Comparison of ENCODE assay signal across 23 cellular contexts in the genomic region with DNA sequence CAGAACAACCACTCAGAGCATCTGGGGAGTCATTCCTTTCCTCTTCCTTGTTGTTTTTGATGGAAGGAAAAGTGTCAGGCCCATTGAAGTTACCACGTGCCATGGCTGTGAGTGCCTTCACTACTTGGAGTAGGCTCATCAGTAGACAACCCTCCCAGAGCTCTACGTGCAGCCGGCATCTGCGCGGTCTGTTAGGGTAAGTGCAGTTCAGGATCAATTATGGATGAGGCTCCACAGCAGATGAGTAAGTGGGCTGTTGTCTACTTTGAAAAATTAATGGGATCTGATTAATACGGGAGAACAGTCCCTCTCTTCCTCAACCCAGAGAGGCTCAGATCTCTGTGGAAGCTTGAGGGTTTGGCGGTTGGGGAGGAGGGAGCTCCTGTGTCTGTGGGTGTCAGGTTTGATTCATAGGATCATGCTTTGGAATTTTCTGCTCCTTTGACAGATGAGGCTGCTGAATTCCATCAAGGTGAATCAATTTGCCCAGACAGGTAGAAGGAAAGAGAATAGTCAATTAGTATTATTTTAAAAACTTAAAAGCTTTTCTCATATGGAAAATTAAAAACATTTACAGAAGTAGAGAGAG.
DNase-seq lines count a peak whose midpoint lies in the region; ATAC-seq, FAIRE-seq and TF ChIP-seq lines count a peak whose summit lies in the region.
"Had no signal": no experiment of that assay in that cellular context is flagged by ENCODE, and none has a peak within 500 bp of the region (broad histone marks: within the 10 kb centered on the region; RNA-seq: fewer than 3 reads in every experiment).

No MANE protein-coding gene starts in this region.

- H3K4me3 Mint-ChIP-seq in activated CD8-positive, alpha-beta memory T cell treated with anti-CD3 and anti-CD28 coated beads, Interleukin-2, amount 10 ng/mL, durations not matched to agents 7 days and 5 days: no peak overlapping the region
- H3K4me3 Mint-ChIP-seq: CD4-positive, CD25-positive, alpha-beta regulatory T cell; HFFc6 had no signal

- no peak for TF ChIP-seq CTCF in RWPE2 (IDR thresholded peaks at IDR 0.05; ENCODE audit: poor library complexity, severe bottlenecking)

- H3K27ac ChIP-seq in RWPE2 (ENCODE audit: poor library complexity, severe bottlenecking): peak overlapping the region; percentile 83
- H3K27ac ChIP-seq: SK-N-MC had no signal

- H3K36me3 ChIP-seq in RWPE2 (ENCODE audit: low read depth): no peaks in the 10 kb centered on the region
- H3K36me3 ChIP-seq: BE2C, MG63 had no signal

- peaks cover 17% of the 10 kb centered on the region for H3K4me1 Mint-ChIP-seq in activated CD8-positive, alpha-beta memory T cell treated with anti-CD3 and anti-CD28 coated beads, Interleukin-2, amount 10 ng/mL, durations not matched to agents 7 days and 5 days

- DNase-seq in activated CD8-positive, alpha-beta memory T cell treated with anti-CD3 and anti-CD28 coated beads, Interleukin-2, amount 10 ng/mL, durations not matched to agents 7 days and 5 days: peak; percentile 38
- no peak for DNase-seq in activated CD8-positive, alpha-beta memory T cell treated with anti-CD3 and anti-CD28 coated beads, Interleukin-2, amount 50 U/mL, for 4 hours
- DNase-seq in RWPE2 (ENCODE audit: low spot score) (peak; percentile 90), iPS-NIHi7 (ENCODE audit: extremely low spot score) (peak; percentile 5), urothelium cell line (ENCODE audit: low spot score) (peak; percentile 69), sciatic nerve (ENCODE audit: low spot score) (no peak)
- DNase-seq in stimulated activated CD4-positive, alpha-beta T cell treated with anti-CD3 and anti-CD28 coated beads, Interleukin-15, amount 100 ng/mL, for 24 hours: no peak
- DNase-seq: BE2C; CD4-positive, CD25-positive, alpha-beta regulatory T cell; COR-L47; DMS 273 treated with DMSO at 0.1 percent for 48 hours; DND-41; HFFc6; IMR-90; MG63; NCI-H1092 treated with DMSO at 0.1 percent for 48 hours; NCI-H1694; NCI-H2227 treated with DMSO at 0.1 percent for 48 hours; NCI-H524 treated with DMSO at 0.1 percent for 48 hours; Right ventricle myocardium superior had no signal

- no peaks in the 10 kb centered on the region for H3K9me3 Mint-ChIP-seq in activated CD8-positive, alpha-beta memory T cell treated with anti-CD3 and anti-CD28 coated beads, Interleukin-2, amount 10 ng/mL, durations not matched to agents 7 days and 5 days (ENCODE audit: low read depth)
- H3K9me3 Mint-ChIP-seq: HFFc6 had no signal

- no peaks in the 10 kb centered on the region for H3K9me3 ChIP-seq in RWPE2 (ENCODE audit: severe bottlenecking)
- H3K9me3 ChIP-seq: BE2C, MG63 had no signal

- H3K27me3 ChIP-seq in RWPE2 (ENCODE audit: insufficient read depth, poor library complexity, severe bottlenecking): no peaks in the 10 kb centered on the region
- H3K27me3 ChIP-seq: BE2C had no signal

- peaks cover 27% of the 10 kb centered on the region for H3K27me3 Mint-ChIP-seq in activated CD8-positive, alpha-beta memory T cell treated with anti-CD3 and anti-CD28 coated beads, Interleukin-2, amount 10 ng/mL, durations not matched to agents 7 days and 5 days
- H3K27me3 Mint-ChIP-seq: CD4-positive, CD25-positive, alpha-beta regulatory T cell had no signal

- intact Hi-C loops in sciatic nerve (cut with DNase I): no loop called here

- H3K27ac Mint-ChIP-seq in activated CD8-positive, alpha-beta memory T cell treated with anti-CD3 and anti-CD28 coated beads, Interleukin-2, amount 10 ng/mL, durations not matched to agents 7 days and 5 days: no peak overlapping the region
- H3K27ac Mint-ChIP-seq: CD4-positive, CD25-positive, alpha-beta regulatory T cell; HFFc6 had no signal

- no peaks in the 10 kb centered on the region for H3K36me3 Mint-ChIP-seq in activated CD8-positive, alpha-beta memory T cell treated with anti-CD3 and anti-CD28 coated beads, Interleukin-2, amount 10 ng/mL, durations not matched to agents 7 days and 5 days
- H3K36me3 Mint-ChIP-seq: CD4-positive, CD25-positive, alpha-beta regulatory T cell had no signal

- H3K4me1 ChIP-seq in RWPE2 (ENCODE audit: insufficient read depth, poor library complexity, severe bottlenecking): peaks cover 20% of the 10 kb centered on the region

- ATAC-seq in activated CD8-positive, alpha-beta memory T cell treated with anti-CD3 and anti-CD28 coated beads, Interleukin-2, amount 10 ng/mL, durations not matched to agents 7 days and 5 days: no peak
- ATAC-seq in RWPE2 (ENCODE audit: low read depth): peak; percentile 100
- ATAC-seq in sciatic nerve: no peak
- ATAC-seq in HG02642 (IDR thresholded peaks at IDR 0.05; ENCODE audit: poor library complexity, unreplicated experiment): no peak

- CTCF ChIA-PET in activated CD8-positive, alpha-beta memory T cell treated with anti-CD3 and anti-CD28 coated beads, Interleukin-2, amount 10 ng/mL, durations not matched to agents 7 days and 5 days (lab: Charles Lee): no interaction called here

- peak; percentile 20 for FAIRE-seq in urothelium cell line (lab: Jason Lieb, UNC)
- FAIRE-seq: H54 had no signal

- no peak overlapping the region for H3K4me3 ChIP-seq in RWPE2 (ENCODE audit: severe bottlenecking)
- H3K4me3 ChIP-seq: MG63, SK-N-MC had no signal

Comparison
In these comparisons a context has a peak if more than half of its experiments do, and no peak if none do; other contexts are left out.
1. DNase-seq: peak in activated CD8-positive, alpha-beta memory T cell treated with anti-CD3 and anti-CD28 coated beads, Interleukin-2, amount 10 ng/mL, durations not matched to agents 7 days and 5 days (single experiment), RWPE2 (single experiment), iPS-NIHi7 (single experiment) and urothelium cell line (single experiment); none in activated CD8-positive, alpha-beta memory T cell treated with anti-CD3 and anti-CD28 coated beads, Interleukin-2, amount 50 U/mL, for 4 hours (single experiment), stimulated activated CD4-positive, alpha-beta T cell treated with anti-CD3 and anti-CD28 coated beads, Interleukin-15, amount 100 ng/mL, for 24 hours (single experiment) and sciatic nerve (single experiment).